ENCODE assay signal across 1 cellular context in the genomic region with DNA sequence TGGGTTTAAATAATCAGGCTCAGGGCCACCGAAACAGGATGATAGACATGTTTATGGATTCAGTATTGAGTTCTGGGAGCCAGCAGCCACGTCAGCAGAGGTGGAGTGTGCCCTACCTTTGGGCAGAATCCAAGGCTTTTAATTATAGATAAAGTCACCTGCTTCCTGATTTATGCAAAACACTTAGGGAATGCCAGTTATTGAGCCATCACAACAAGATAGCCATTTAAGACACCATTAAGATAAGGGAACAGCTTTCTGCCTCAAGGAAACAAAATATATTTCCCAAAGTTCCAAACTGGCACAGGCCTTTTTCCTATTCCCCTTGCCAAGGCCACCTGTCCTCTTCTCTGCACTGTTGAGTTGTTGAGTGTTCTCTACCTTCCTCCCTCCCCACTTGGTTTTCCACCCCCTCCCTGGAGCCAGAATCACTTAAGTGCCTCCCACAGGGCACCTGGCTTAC.
TF ChIP-seq lines count a peak whose summit lies in the region.

No MANE protein-coding gene starts in this region.

TF ChIP-seq in HEK293, 187 proteins besides CTCF, POLR2A, EP300 and RAD21 (continued from another document):
- TF ChIP-seq ZNF341 (tag by site-specific recombination; IDR thresholded peaks at IDR 0.05; ENCODE audit: low read depth) (peak; percentile 24; the same call in 1 of the 2 replicates), ZNF223 (tag by site-specific recombination; IDR thresholded peaks at IDR 0.05) (no peak), ZNF10 (tag by site-specific recombination; IDR thresholded peaks at IDR 0.05) (0 out of 2 replicates have a peak, but pooled peaks have one; percentile 22), ZNF221 (tag by site-specific recombination; IDR thresholded peaks at IDR 0.05; ENCODE audit: borderline replicate concordance) (no peak), SETDB1 (IDR thresholded peaks at IDR 0.05; ENCODE audit: insufficient read length, low read length) (no peak), GFI1B (tag by site-specific recombination; IDR thresholded peaks at IDR 0.05) (no peak), OVOL3 (tag by site-specific recombination; IDR thresholded peaks at IDR 0.05) (peak; percentile 60; the same call in 1 of the 2 replicates), ZBTB20 (tag by site-specific recombination; IDR thresholded peaks at IDR 0.05) (no peak), ZNF776 (tag by site-specific recombination; IDR thresholded peaks at IDR 0.05; ENCODE audit: borderline replicate concordance) (no peak), RBAK (tag by site-specific recombination; IDR thresholded peaks at IDR 0.05) (no peak), OSR2 (tag by site-specific recombination; IDR thresholded peaks at IDR 0.05) (peak; percentile 86)
- TF ChIP-seq, protein P1, sequence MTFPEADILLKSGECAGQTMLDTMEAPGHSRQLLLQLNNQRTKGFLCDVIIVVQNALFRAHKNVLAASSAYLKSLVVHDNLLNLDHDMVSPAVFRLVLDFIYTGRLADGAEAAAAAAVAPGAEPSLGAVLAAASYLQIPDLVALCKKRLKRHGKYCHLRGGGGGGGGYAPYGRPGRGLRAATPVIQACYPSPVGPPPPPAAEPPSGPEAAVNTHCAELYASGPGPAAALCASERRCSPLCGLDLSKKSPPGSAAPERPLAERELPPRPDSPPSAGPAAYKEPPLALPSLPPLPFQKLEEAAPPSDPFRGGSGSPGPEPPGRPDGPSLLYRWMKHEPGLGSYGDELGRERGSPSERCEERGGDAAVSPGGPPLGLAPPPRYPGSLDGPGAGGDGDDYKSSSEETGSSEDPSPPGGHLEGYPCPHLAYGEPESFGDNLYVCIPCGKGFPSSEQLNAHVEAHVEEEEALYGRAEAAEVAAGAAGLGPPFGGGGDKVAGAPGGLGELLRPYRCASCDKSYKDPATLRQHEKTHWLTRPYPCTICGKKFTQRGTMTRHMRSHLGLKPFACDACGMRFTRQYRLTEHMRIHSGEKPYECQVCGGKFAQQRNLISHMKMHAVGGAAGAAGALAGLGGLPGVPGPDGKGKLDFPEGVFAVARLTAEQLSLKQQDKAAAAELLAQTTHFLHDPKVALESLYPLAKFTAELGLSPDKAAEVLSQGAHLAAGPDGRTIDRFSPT (tag by site-specific recombination; IDR thresholded peaks at IDR 0.05) = no peak
- TF ChIP-seq, protein P2, sequence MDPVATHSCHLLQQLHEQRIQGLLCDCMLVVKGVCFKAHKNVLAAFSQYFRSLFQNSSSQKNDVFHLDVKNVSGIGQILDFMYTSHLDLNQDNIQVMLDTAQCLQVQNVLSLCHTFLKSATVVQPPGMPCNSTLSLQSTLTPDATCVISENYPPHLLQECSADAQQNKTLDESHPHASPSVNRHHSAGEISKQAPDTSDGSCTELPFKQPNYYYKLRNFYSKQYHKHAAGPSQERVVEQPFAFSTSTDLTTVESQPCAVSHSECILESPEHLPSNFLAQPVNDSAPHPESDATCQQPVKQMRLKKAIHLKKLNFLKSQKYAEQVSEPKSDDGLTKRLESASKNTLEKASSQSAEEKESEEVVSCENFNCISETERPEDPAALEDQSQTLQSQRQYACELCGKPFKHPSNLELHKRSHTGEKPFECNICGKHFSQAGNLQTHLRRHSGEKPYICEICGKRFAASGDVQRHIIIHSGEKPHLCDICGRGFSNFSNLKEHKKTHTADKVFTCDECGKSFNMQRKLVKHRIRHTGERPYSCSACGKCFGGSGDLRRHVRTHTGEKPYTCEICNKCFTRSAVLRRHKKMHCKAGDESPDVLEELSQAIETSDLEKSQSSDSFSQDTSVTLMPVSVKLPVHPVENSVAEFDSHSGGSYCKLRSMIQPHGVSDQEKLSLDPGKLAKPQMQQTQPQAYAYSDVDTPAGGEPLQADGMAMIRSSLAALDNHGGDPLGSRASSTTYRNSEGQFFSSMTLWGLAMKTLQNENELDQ (tag by site-specific recombination; IDR thresholded peaks at IDR 0.05; ENCODE audit: low read depth) = no peak
